22 cellular contexts compared by ENCODE assay signal in the genomic region with DNA sequence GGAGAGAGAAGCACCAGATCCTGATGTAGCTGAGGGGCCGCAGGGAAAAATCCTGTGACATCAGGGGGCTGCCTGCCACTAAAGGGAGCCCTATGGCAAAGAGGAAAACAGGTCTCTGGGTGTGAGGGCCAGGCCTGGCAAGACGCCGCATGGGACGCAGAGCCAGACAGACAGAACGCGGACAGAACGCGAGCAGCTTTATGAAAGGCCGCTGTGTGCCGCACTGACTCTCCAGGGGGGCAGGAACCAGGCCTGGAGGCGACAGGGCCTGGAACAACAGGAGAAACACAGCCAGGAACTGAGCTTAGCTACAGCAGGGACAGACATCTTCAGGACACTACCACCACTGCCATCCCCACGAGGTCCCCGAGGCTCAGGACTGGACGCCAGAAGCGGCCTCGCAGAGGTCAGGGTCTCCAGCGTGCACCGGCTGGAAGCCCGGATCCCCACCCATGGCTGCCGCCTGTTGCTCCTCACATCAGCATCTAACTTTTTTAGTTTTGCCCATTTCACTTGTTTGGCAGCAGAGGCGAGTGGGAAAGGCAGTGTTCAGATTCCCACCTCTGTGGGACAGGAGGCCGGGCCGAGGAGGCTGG.
DNase-seq lines count a peak whose midpoint lies in the region; ATAC-seq and TF ChIP-seq lines count a peak whose summit lies in the region.
"Had no signal": no experiment of that assay in that cellular context is flagged by ENCODE, and none has a peak within 500 bp of the region (broad histone marks: within the 10 kb centered on the region; RNA-seq: fewer than 3 reads in every experiment).

No MANE protein-coding gene starts in this region.

- H3K4me1 Mint-ChIP-seq in MCF 10A (ENCODE audit: insufficient read depth, unreplicated experiment), result no peaks in the 10 kb centered on the region

- WGBS in transverse colon (ENCODE audit: low coverage in 1 of 2), 2 donors, result 91% methylated on average over 23 of the region's 23 CpGs; no CpG with 5 or more reads in 1 of the 2 donors

- no TSS peak for BruUV-seq in MCF 10A (replicated peaks; lab: Mats Ljungman, UMichigan)

- DNase-seq in breast epithelium (ENCODE audit: low spot score in 2 of 2) (peak in 1 of 2 donors; percentile 43), MCF 10A (ENCODE audit: unreplicated experiment) (no peak), globus pallidus (ENCODE audit: low spot score) (peak; percentile 76), pons (ENCODE audit: low spot score) (peak; percentile 66), transverse colon (no peak), kidney glomerular epithelial cell (lab: John Stamatoyannopoulos, UW) (no peak)
- DNase-seq: activated CD4-positive, alpha-beta T cell treated with anti-CD3 and anti-CD28 coated beads, Interleukin-2, amount 50 U/mL, for 48 hours; activated naive CD4-positive, alpha-beta T cell treated with anti-CD3 and anti-CD28 coated beads for 36 hours; activated T-cell treated with anti-CD3 and anti-CD28 coated beads, Interleukin-2, amount 50 U/mL, for 24 hours; BE2C; cortex of kidney; NCI-H1092; NCI-H2107; NCI-H524 treated with DMSO at 0.1 percent for 48 hours; SIG-M5; stimulated activated CD4-positive, alpha-beta T cell treated with anti-CD3 and anti-CD28 coated beads, Interleukin-1b, Interleukin-23, amount 100 ng/mL, for 48 hours had no signal

- TF ChIP-seq POLR2A in breast epithelium (IDR thresholded peaks at IDR 0.05) (no peak), transverse colon (IDR thresholded peaks at IDR 0.05) (no peak)

- in situ Hi-C loops in transverse colon (cut with MboI; ENCODE audit: low pct_ligation_motif_present in 1 of 4, low pct_unique_long_range_greater_than_20kb in 1 of 4, low sequenced_read_pairs in 3 of 4), result no loop called here

- CTCF ChIA-PET in MCF 10A (lab: Yijun Ruan, JAX), result interaction anchor here (0.6 kb wide), 1 partner anchor 58 kb away, joined by 3 read pairs; no protein-coding TSS in a partner anchor

- no peaks in the 10 kb centered on the region for H3K36me3 ChIP-seq in breast epithelium
- H3K36me3 ChIP-seq in transverse colon, result no peaks in the 10 kb centered on the region
- H3K36me3 ChIP-seq: BE2C, heart left ventricle had no signal

- no peaks in the 10 kb centered on the region for H3K27me3 Mint-ChIP-seq in MCF 10A (ENCODE audit: insufficient read depth, unreplicated experiment)
- H3K27me3 Mint-ChIP-seq: activated T-cell treated with anti-CD3 and anti-CD28 coated beads, Interleukin-2, amount 50 U/mL, for 24 hours had no signal

- peaks cover 10 to 26% of the 10 kb centered on the region in 2 donors for H3K9me3 ChIP-seq in breast epithelium
- H3K9me3 ChIP-seq in transverse colon, result peaks cover 0 to 12% of the 10 kb centered on the region in 2 donors
- H3K9me3 ChIP-seq: BE2C had no signal

- peaks cover 8% of the 10 kb centered on the region for H3K9me3 Mint-ChIP-seq in MCF 10A (ENCODE audit: unreplicated experiment)

- intact Hi-C loops in breast epithelium (cut with DNase I; ENCODE audit: low total_unique reads) (no loop called here), MCF 10A (cut with micrococcal nuclease) (no loop called here), transverse colon (cut with DNase I; ENCODE audit: low total_unique reads) (no loop called here)

- no peak overlapping the region for H3K27ac Mint-ChIP-seq in MCF 10A (ENCODE audit: low read depth, unreplicated experiment)
- H3K27ac Mint-ChIP-seq: activated naive CD4-positive, alpha-beta T cell treated with anti-CD3 and anti-CD28 coated beads for 36 hours; activated T-cell treated with anti-CD3 and anti-CD28 coated beads, Interleukin-2, amount 50 U/mL, for 24 hours had no signal

- H3K27me3 ChIP-seq in breast epithelium, result no peaks in the 10 kb centered on the region
- no peaks in the 10 kb centered on the region for H3K27me3 ChIP-seq in transverse colon
- H3K27me3 ChIP-seq: BE2C, heart left ventricle had no signal

- ATAC-seq in HG03045 (IDR thresholded peaks at IDR 0.05; ENCODE audit: unreplicated experiment) (no peak), GM18907 (IDR thresholded peaks at IDR 0.05; ENCODE audit: unreplicated experiment) (no peak)
- ATAC-seq: heart left ventricle had no signal

- no peak for TF ChIP-seq CTCF in breast epithelium (IDR thresholded peaks at IDR 0.05)
- TF ChIP-seq CTCF in MCF 10A (IDR thresholded peaks at IDR 0.05; ENCODE audit: unreplicated experiment), result no peak
- TF ChIP-seq CTCF in transverse colon (IDR thresholded peaks at IDR 0.05), result no peak

- no peak for TF ChIP-seq EP300 in transverse colon (IDR thresholded peaks at IDR 0.05; ENCODE audit: low read depth)

- H3K27ac ChIP-seq in breast epithelium, result peak overlapping the region; percentile 59 to 64
- H3K27ac ChIP-seq in transverse colon, result peak overlapping the region; percentile 51 to 69 (median 62)
- H3K27ac ChIP-seq: 22Rv1, KMS-11, VCaP had no signal

- H3K4me1 ChIP-seq in breast epithelium (no peaks in the 10 kb centered on the region), transverse colon (peaks cover 0 to 25% (median 0%) of the 10 kb centered on the region in 4 donors)
- H3K4me1 ChIP-seq: BE2C had no signal

- no peaks in the 10 kb centered on the region for H3K36me3 Mint-ChIP-seq in MCF 10A (ENCODE audit: insufficient read depth, unreplicated experiment)

- no peak overlapping the region for H3K4me3 Mint-ChIP-seq in MCF 10A (ENCODE audit: unreplicated experiment)
- H3K4me3 Mint-ChIP-seq: activated naive CD4-positive, alpha-beta T cell treated with anti-CD3 and anti-CD28 coated beads for 36 hours; activated T-cell treated with anti-CD3 and anti-CD28 coated beads, Interleukin-2, amount 50 U/mL, for 24 hours had no signal

- POLR2A ChIA-PET in MCF 10A (lab: Yijun Ruan, JAX), result no interaction called here

- H3K4me3 ChIP-seq in breast epithelium (no peak overlapping the region), transverse colon (no peak overlapping the region)
- H3K4me3 ChIP-seq: heart left ventricle had no signal

Comparison
In these comparisons a context has a peak if more than half of its experiments do, and no peak if none do; other contexts are left out.
1. DNase-seq: peak in globus pallidus (single experiment) and pons (single experiment); none in MCF 10A (single experiment), transverse colon (single experiment) and kidney glomerular epithelial cell (single experiment).